In genomic region chr20:61734733-61735502, GRCh38 we compare ENCODE assay signal across 1 cellular context.
TF ChIP-seq lines count a peak whose summit lies in the region.

No MANE protein-coding gene starts in this region.

TF ChIP-seq in GM23338, 12 proteins besides CTCF, POLR2A, EP300 and RAD21 (continued from another document):
- TF ChIP-seq, protein P1, sequence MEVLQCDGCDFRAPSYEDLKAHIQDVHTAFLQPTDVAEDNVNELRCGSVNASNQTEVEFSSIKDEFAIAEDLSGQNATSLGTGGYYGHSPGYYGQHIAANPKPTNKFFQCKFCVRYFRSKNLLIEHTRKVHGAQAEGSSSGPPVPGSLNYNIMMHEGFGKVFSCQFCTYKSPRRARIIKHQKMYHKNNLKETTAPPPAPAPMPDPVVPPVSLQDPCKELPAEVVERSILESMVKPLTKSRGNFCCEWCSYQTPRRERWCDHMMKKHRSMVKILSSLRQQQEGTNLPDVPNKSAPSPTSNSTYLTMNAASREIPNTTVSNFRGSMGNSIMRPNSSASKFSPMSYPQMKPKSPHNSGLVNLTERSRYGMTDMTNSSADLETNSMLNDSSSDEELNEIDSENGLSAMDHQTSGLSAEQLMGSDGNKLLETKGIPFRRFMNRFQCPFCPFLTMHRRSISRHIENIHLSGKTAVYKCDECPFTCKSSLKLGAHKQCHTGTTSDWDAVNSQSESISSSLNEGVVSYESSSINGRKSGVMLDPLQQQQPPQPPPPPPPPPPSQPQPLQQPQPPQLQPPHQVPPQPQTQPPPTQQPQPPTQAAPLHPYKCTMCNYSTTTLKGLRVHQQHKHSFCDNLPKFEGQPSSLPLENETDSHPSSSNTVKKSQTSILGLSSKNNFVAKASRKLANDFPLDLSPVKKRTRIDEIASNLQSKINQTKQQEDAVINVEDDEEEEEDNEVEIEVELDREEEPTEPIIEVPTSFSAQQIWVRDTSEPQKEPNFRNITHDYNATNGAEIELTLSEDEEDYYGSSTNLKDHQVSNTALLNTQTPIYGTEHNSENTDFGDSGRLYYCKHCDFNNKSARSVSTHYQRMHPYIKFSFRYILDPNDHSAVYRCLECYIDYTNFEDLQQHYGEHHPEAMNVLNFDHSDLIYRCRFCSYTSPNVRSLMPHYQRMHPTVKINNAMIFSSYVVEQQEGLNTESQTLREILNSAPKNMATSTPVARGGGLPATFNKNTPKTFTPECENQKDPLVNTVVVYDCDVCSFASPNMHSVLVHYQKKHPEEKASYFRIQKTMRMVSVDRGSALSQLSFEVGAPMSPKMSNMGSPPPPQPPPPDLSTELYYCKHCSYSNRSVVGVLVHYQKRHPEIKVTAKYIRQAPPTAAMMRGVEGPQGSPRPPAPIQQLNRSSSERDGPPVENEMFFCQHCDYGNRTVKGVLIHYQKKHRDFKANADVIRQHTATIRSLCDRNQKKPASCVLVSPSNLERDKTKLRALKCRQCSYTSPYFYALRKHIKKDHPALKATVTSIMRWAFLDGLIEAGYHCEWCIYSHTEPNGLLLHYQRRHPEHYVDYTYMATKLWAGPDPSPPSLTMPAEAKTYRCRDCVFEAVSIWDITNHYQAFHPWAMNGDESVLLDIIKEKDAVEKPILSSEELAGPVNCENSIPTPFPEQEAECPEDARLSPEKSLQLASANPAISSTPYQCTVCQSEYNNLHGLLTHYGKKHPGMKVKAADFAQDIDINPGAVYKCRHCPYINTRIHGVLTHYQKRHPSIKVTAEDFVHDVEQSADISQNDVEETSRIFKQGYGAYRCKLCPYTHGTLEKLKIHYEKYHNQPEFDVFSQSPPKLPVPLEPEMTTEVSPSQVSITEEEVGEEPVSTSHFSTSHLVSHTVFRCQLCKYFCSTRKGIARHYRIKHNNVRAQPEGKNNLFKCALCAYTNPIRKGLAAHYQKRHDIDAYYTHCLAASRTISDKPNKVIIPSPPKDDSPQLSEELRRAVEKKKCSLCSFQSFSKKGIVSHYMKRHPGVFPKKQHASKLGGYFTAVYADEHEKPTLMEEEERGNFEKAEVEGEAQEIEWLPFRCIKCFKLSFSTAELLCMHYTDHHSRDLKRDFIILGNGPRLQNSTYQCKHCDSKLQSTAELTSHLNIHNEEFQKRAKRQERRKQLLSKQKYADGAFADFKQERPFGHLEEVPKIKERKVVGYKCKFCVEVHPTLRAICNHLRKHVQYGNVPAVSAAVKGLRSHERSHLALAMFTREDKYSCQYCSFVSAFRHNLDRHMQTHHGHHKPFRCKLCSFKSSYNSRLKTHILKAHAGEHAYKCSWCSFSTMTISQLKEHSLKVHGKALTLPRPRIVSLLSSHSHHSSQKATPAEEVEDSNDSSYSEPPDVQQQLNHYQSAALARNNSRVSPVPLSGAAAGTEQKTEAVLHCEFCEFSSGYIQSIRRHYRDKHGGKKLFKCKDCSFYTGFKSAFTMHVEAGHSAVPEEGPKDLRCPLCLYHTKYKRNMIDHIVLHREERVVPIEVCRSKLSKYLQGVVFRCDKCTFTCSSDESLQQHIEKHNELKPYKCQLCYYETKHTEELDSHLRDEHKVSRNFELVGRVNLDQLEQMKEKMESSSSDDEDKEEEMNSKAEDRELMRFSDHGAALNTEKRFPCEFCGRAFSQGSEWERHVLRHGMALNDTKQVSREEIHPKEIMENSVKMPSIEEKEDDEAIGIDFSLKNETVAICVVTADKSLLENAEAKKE (CRISPR knock-in tag; IDR thresholded peaks at IDR 0.05), result no peak
- TF ChIP-seq NANOG (IDR thresholded peaks at IDR 0.05; ENCODE audit: borderline replicate concordance) (no peak), ETS1 (IDR thresholded peaks at IDR 0.05) (no peak)
